18 cellular contexts compared by ENCODE assay signal in genomic region chr12:39123580-39123979, GRCh38.
"Had no signal": no experiment of that assay in that cellular context is flagged by ENCODE, and none has a peak within 500 bp of the region (broad histone marks: within the 10 kb centered on the region; RNA-seq: fewer than 3 reads in every experiment).

No MANE protein-coding gene starts in this region.

- H3K27me3 ChIP-seq: ascending aorta, esophagus squamous epithelium, right atrium auricular region, tibial nerve had no signal

- H3K4me1 ChIP-seq: ascending aorta, esophagus squamous epithelium, right atrium auricular region, tibial nerve had no signal

- H3K36me3 ChIP-seq: ascending aorta, esophagus squamous epithelium, right atrium auricular region, tibial nerve had no signal

- H3K4me3 ChIP-seq: ascending aorta, esophagus squamous epithelium, right atrium auricular region, skin epidermis, tibial nerve had no signal

- H3K4me3 Mint-ChIP-seq: activated naive CD4-positive, alpha-beta T cell treated with anti-CD3 and anti-CD28 coated beads for 36 hours; activated naive CD8-positive, alpha-beta T cell treated with anti-CD3 and anti-CD28 coated beads, Interleukin-2, amount 50 U/mL, for 24 hours; nephron had no signal

- ATAC-seq: activated CD4-positive, CD25-positive, alpha-beta regulatory T cell treated with anti-CD3 and anti-CD28 coated beads, Interleukin-2, amount 50 U/mL, for 24 hours; activated naive CD8-positive, alpha-beta T cell treated with anti-CD3 and anti-CD28 coated beads, Interleukin-2, amount 50 U/mL, for 24 hours; left ventricle myocardium superior had no signal

- H3K27ac Mint-ChIP-seq: activated naive CD4-positive, alpha-beta T cell treated with anti-CD3 and anti-CD28 coated beads for 36 hours; activated naive CD8-positive, alpha-beta T cell treated with anti-CD3 and anti-CD28 coated beads, Interleukin-2, amount 50 U/mL, for 24 hours; activated T-helper 2 cell treated with anti-CD3 and anti-CD28 coated beads, Interferon-gamma antibody, Interleukin-2, Interleukin-4, amounts not matched to agents 10 μg/mL and 5 μg/mL and 100 μg/mL, durations not matched to agents 14 hours and 24 hours and 36 hours; nephron had no signal

- DNase-seq: activated CD4-positive, alpha-beta T cell treated with anti-CD3 and anti-CD28 coated beads, Interleukin-2, amount 50 U/mL, for 4 hours; activated naive CD4-positive, alpha-beta T cell treated with anti-CD3 and anti-CD28 coated beads for 36 hours; activated naive CD8-positive, alpha-beta T cell treated with anti-CD3 and anti-CD28 coated beads, Interleukin-2, amount 50 U/mL, for 24 hours; esophagus squamous epithelium; hippocampal formation; left ventricle myocardium superior; mesenchymal stem cell; stimulated activated CD4-positive, alpha-beta T cell treated with anti-CD3 and anti-CD28 coated beads, Interleukin-4, amount 100 ng/mL, for 24 hours; stimulated activated naive CD4-positive, alpha-beta T cell; substantia nigra had no signal

- H3K27me3 Mint-ChIP-seq: activated naive CD8-positive, alpha-beta T cell treated with anti-CD3 and anti-CD28 coated beads, Interleukin-2, amount 50 U/mL, for 24 hours; progenitor cell of endocrine pancreas had no signal

- H3K9me3 ChIP-seq: ascending aorta, esophagus squamous epithelium, right atrium auricular region had no signal

- H3K27ac ChIP-seq: ascending aorta, esophagus squamous epithelium, right atrium auricular region, skin epidermis, tibial nerve had no signal

- H3K4me1 Mint-ChIP-seq: activated naive CD8-positive, alpha-beta T cell treated with anti-CD3 and anti-CD28 coated beads, Interleukin-2, amount 50 U/mL, for 24 hours had no signal

- H3K9me3 Mint-ChIP-seq: activated T-helper 2 cell treated with anti-CD3 and anti-CD28 coated beads, Interferon-gamma antibody, Interleukin-2, Interleukin-4, amounts not matched to agents 10 μg/mL and 5 μg/mL and 100 μg/mL, durations not matched to agents 14 hours and 24 hours and 36 hours; nephron had no signal
